1 cellular context compared by ENCODE assay signal in genomic region chr1:112517231-112517630, GRCh38.
TF ChIP-seq lines count a peak whose summit lies in the region.

No MANE protein-coding gene starts in this region.

TF ChIP-seq in H1, 55 proteins besides CTCF, POLR2A, EP300 and RAD21 (continued from another document):
- TF ChIP-seq POU5F1 (IDR thresholded peaks at IDR 0.05; ENCODE audit: low read depth, low read length) (no peak), TCF12 (IDR thresholded peaks at IDR 0.05; ENCODE audit: low read depth, low read length) (no peak), E2F6 (IDR thresholded peaks at IDR 0.05) (no peak), TBP (IDR thresholded peaks at IDR 0.05; ENCODE audit: low read depth, low read length) (no peak)
